ENCODE assay signal across 14 cellular contexts in the genomic region with DNA sequence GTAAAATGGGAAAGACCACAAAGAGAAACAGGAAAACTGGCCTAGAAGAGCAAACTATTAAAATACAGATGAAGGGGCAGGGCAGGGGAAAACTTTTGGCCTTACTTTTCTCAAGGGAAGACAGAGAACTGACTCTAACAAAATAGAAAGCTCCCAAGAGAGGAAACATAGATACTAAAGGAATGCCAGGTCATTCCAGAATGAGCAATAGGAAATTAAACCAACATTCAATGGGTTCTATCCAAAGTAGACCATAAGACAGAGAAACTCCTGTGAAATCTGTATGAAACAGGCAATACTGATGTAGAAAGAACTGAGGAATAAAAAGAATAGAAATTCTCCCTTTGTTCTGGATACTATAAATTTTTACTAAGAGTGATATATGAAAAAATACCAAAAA.
DNase-seq lines count a peak whose midpoint lies in the region; ATAC-seq and TF ChIP-seq lines count a peak whose summit lies in the region.
"Had no signal": no experiment of that assay in that cellular context is flagged by ENCODE, and none has a peak within 500 bp of the region (broad histone marks: within the 10 kb centered on the region; RNA-seq: fewer than 3 reads in every experiment).

No MANE protein-coding gene starts in this region.

- TF ChIP-seq CTCF in right atrium auricular region (IDR thresholded peaks at IDR 0.05) (no peak), astrocyte of the spinal cord (IDR thresholded peaks at IDR 0.05; ENCODE audit: low read depth, low read length) (no peak)

- H3K27me3 ChIP-seq in right cardiac atrium (ENCODE audit: control insufficient read depth, insufficient read depth) (no peaks in the 10 kb centered on the region), right atrium auricular region (no peaks in the 10 kb centered on the region)

- intact Hi-C loops in right cardiac atrium (cut with DNase I), result no loop called here

- H3K4me3 ChIP-seq in right cardiac atrium (ENCODE audit: low read length) (no peak overlapping the region), right atrium auricular region (no peak overlapping the region), astrocyte of the spinal cord (ENCODE audit: low read depth, low read length) (no peak overlapping the region)

- in situ Hi-C loops in astrocyte of the spinal cord (cut with HindIII; ENCODE audit: low sequenced_read_pairs), result no loop called here

- H3K9me3 ChIP-seq in right cardiac atrium (ENCODE audit: control insufficient read depth, low read length) (no peaks in the 10 kb centered on the region), right atrium auricular region (no peaks in the 10 kb centered on the region)

- DNase-seq in right cardiac atrium, result no peak
- DNase-seq in right atrium auricular region (ENCODE audit: low spot score), result no peak
- peak; percentile 13 for DNase-seq in astrocyte of the spinal cord (ENCODE audit: low read depth, low spot score)
- DNase-seq in fibroblast of gingiva (ENCODE audit: low read depth), result peak; percentile 8
- no peak for DNase-seq in SIG-M5 treated with dmso at 0.1 percent for 504 hours (lab: John Stamatoyannopoulos, UW; ENCODE audit: unreplicated experiment)
- no peak for DNase-seq in dedifferentiated amniotic fluid mesenchymal stem cell (ENCODE audit: extremely low spot score)
- DNase-seq in stimulated activated CD4-positive, alpha-beta T cell treated with anti-CD3 and anti-CD28 coated beads, Interleukin-4, amount 100 ng/mL, for 24 hours, result no peak
- DNase-seq: CD4-positive, CD25-positive, alpha-beta regulatory T cell; Kasumi-1; NCI-H1417; NCI-H2029 treated with DMSO at 0.1 percent for 48 hours; NCI-H510A treated with DMSO at 0.1 percent for 48 hours; SHP77 treated with DMSO at 0.1 percent for 48 hours had no signal

- H3K4me1 ChIP-seq in right cardiac atrium (ENCODE audit: control insufficient read depth, insufficient read depth, low read length), result peaks cover 2% of the 10 kb centered on the region
- H3K4me1 ChIP-seq in right atrium auricular region, result peaks cover 0 to 8% of the 10 kb centered on the region in 2 donors

- H3K27ac ChIP-seq in right cardiac atrium (ENCODE audit: low read length), result no peak overlapping the region
- H3K27ac ChIP-seq in right atrium auricular region, result no peak overlapping the region

- ATAC-seq in right cardiac atrium (peak; percentile 36 to 70), HG03457 (IDR thresholded peaks at IDR 0.05; ENCODE audit: unreplicated experiment) (no peak)

- no peaks in the 10 kb centered on the region for H3K36me3 ChIP-seq in right atrium auricular region

Comparison
In these comparisons a context has a peak if more than half of its experiments do, and no peak if none do; other contexts are left out.
1. DNase-seq: peak in astrocyte of the spinal cord (single experiment) and fibroblast of gingiva (single experiment); none in right cardiac atrium (0 of 3), right atrium auricular region (single experiment), SIG-M5 treated with dmso at 0.1 percent for 504 hours (single experiment), dedifferentiated amniotic fluid mesenchymal stem cell (single experiment) and stimulated activated CD4-positive, alpha-beta T cell treated with anti-CD3 and anti-CD28 coated beads, Interleukin-4, amount 100 ng/mL, for 24 hours (single experiment).